16 cellular contexts compared by ENCODE assay signal in genomic region chr11:10246991-10247390, GRCh38. TPM values are rescaled to one million over a fixed set of nuclear protein-coding genes. Genes with fewer than 3 reads are reported as not detected.
DNase-seq lines count a peak whose midpoint lies in the region; ATAC-seq, FAIRE-seq and TF ChIP-seq lines count a peak whose summit lies in the region.
"Had no signal": no experiment of that assay in that cellular context is flagged by ENCODE, and none has a peak within 500 bp of the region (broad histone marks: within the 10 kb centered on the region; RNA-seq: fewer than 3 reads in every experiment).

No MANE protein-coding gene starts in this region.

- H3K4me3 ChIP-seq in AG10803 (ENCODE audit: low read length) = no peak overlapping the region
- H3K4me3 ChIP-seq in astrocyte (ENCODE audit: insufficient read depth, low read depth, low read length) = no peak overlapping the region
- H3K4me3 ChIP-seq: BLaER1 had no signal

- H3K27ac ChIP-seq in astrocyte (ENCODE audit: low read depth, low read length) = no peak overlapping the region
- H3K27ac ChIP-seq: BLaER1 had no signal

- H3K36me3 ChIP-seq in astrocyte (ENCODE audit: insufficient read depth, low read length) = no peaks in the 10 kb centered on the region
- H3K36me3 ChIP-seq: BLaER1 had no signal

- H3K4me3 Mint-ChIP-seq in astrocyte (ENCODE audit: unreplicated experiment) = no peak overlapping the region
- H3K4me3 Mint-ChIP-seq: CD8-positive, alpha-beta memory T cell had no signal

- no peaks in the 10 kb centered on the region for H3K9me3 ChIP-seq in astrocyte (ENCODE audit: insufficient read depth, low read depth, low read length)
- H3K9me3 ChIP-seq: BLaER1, Caco-2 had no signal

- TF ChIP-seq CTCF in AG10803 (conservative IDR thresholded peaks at IDR 0.05; ENCODE audit: low read length) = no peak
- no peak for TF ChIP-seq CTCF in astrocyte (IDR thresholded peaks at IDR 0.05; ENCODE audit: insufficient read depth, low read depth, low read length)

- peak; percentile 79 for FAIRE-seq in GM12892 (lab: Jason Lieb, UNC)
- peak; percentile 37 for FAIRE-seq in astrocyte (lab: Jason Lieb, UNC)
- FAIRE-seq: GM12891, HepG2 had no signal

- no peak for TF ChIP-seq POLR2A in GM12892 (IDR thresholded peaks at IDR 0.05; ENCODE audit: low read depth, low read length)

- H3K27ac Mint-ChIP-seq in astrocyte (ENCODE audit: unreplicated experiment) = no peak overlapping the region
- H3K27ac Mint-ChIP-seq: CD8-positive, alpha-beta memory T cell had no signal

- ATAC-seq in GM21737 (IDR thresholded peaks at IDR 0.05; ENCODE audit: unreplicated experiment) (no peak), GM21825 (IDR thresholded peaks at IDR 0.05; ENCODE audit: unreplicated experiment) (no peak)
- ATAC-seq: HCT116, HepG2 had no signal

- H3K79me2 ChIP-seq in astrocyte (ENCODE audit: insufficient read depth, low read length) = peaks cover 37% of the 10 kb centered on the region

- peaks cover 18% of the 10 kb centered on the region for H3K4me1 Mint-ChIP-seq in astrocyte (ENCODE audit: low read depth, unreplicated experiment)
- H3K4me1 Mint-ChIP-seq: CD8-positive, alpha-beta memory T cell had no signal

- H3K27me3 Mint-ChIP-seq in astrocyte (ENCODE audit: low read depth, unreplicated experiment) = no peaks in the 10 kb centered on the region
- H3K27me3 Mint-ChIP-seq: CD8-positive, alpha-beta memory T cell had no signal

- H3K9ac ChIP-seq in astrocyte (ENCODE audit: low read length) = no peak overlapping the region
- H3K9ac ChIP-seq: BLaER1 had no signal

- peaks cover 2% of the 10 kb centered on the region for H3K9me3 Mint-ChIP-seq in astrocyte (ENCODE audit: unreplicated experiment)
- H3K9me3 Mint-ChIP-seq: CD8-positive, alpha-beta memory T cell had no signal

- no peaks in the 10 kb centered on the region for H3K27me3 ChIP-seq in astrocyte (ENCODE audit: insufficient read depth, low read length)
- H3K27me3 ChIP-seq: BLaER1 had no signal

- H3K4me2 ChIP-seq in astrocyte (ENCODE audit: low read length) = no peak overlapping the region
- H3K4me2 ChIP-seq: BLaER1 had no signal

- peak; percentile 42 for DNase-seq in AG10803 (ENCODE audit: low read depth)
- no peak for DNase-seq in GM12892 (ENCODE audit: insufficient read length)
- no peak for DNase-seq in astrocyte (ENCODE audit: low read depth)
- no peak for DNase-seq in NCI-H1930 (lab: John Stamatoyannopoulos, UW)
- DNase-seq in anterior cingulate cortex (lab: John Stamatoyannopoulos, UW) = no peak
- DNase-seq: AML-193; Caco-2; CD8-positive, alpha-beta memory T cell; DMS53 had no signal

- no peaks in the 10 kb centered on the region for H3K36me3 Mint-ChIP-seq in astrocyte (ENCODE audit: low read depth, unreplicated experiment)

- no peaks in the 10 kb centered on the region for H4K20me1 ChIP-seq in astrocyte (ENCODE audit: insufficient read depth, low read length)
- H4K20me1 ChIP-seq: BLaER1 had no signal

- H3K4me1 ChIP-seq in astrocyte (ENCODE audit: insufficient read depth, low read length) = no peaks in the 10 kb centered on the region
- H3K4me1 ChIP-seq: BLaER1, Caco-2 had no signal

- H2AFZ ChIP-seq in astrocyte (ENCODE audit: low read depth, low read length) = no peak overlapping the region

RNA-seq across cellular contexts. Expression of gene SBF2, which starts 47.0 kb away (rescaled TPM):
- polyA plus RNA-seq in GM12892 (2012; ENCODE audit: missing spikeins) = 6.9 TPM
- total RNA-seq in astrocyte = 43.7 and 50.0 TPM in 2 replicates

RNA-seq across cellular contexts. Expression of gene ADM, which starts 57.9 kb away (rescaled TPM):
- polyA plus RNA-seq in GM12892 (2012; ENCODE audit: missing spikeins) = 10.1 TPM
- 75.9 and 78.7 TPM in 2 replicates for total RNA-seq in astrocyte
- total RNA-seq: HT1080 had no signal
